Comparison of ENCODE assay signal across 15 cellular contexts in genomic region chr17:40094874-40095273, GRCh38. TPM values are rescaled to one million over a fixed set of nuclear protein-coding genes. Genes with fewer than 3 reads are reported as not detected.
DNase-seq lines count a peak whose midpoint lies in the region; ATAC-seq and TF ChIP-seq lines count a peak whose summit lies in the region.
"Had no signal": no experiment of that assay in that cellular context is flagged by ENCODE, and none has a peak within 500 bp of the region (broad histone marks: within the 10 kb centered on the region; RNA-seq: fewer than 3 reads in every experiment).

No MANE protein-coding gene starts in this region.

- peaks cover 86 to 94% (median 89%) of the 10 kb centered on the region in 4 donors for H3K4me1 ChIP-seq in stomach
- peaks cover 43% of the 10 kb centered on the region for H3K4me1 ChIP-seq in OCI-LY7 (ENCODE audit: insufficient read depth, low read length, poor library complexity, severe bottlenecking)

- H3K4me1 Mint-ChIP-seq in activated CD4-positive, alpha-beta memory T cell treated with anti-CD3 and anti-CD28 coated beads, Interleukin-2, amount 10 ng/mL, durations not matched to agents 7 days and 5 days = peaks cover 64% of the 10 kb centered on the region
- H3K4me1 Mint-ChIP-seq in immature natural killer cell = peaks cover 52 to 57% of the 10 kb centered on the region in 2 donors

- H3K9me3 Mint-ChIP-seq in activated CD4-positive, alpha-beta memory T cell treated with anti-CD3 and anti-CD28 coated beads, Interleukin-2, amount 10 ng/mL, durations not matched to agents 7 days and 5 days = no peaks in the 10 kb centered on the region
- no peaks in the 10 kb centered on the region for H3K9me3 Mint-ChIP-seq in immature natural killer cell

- BruUV-seq in OCI-LY7 (replicated peaks; lab: Mats Ljungman, UMichigan) = no TSS peak

- H3K9me2 ChIP-seq in OCI-LY7 (ENCODE audit: insufficient read depth, low read length) = no peaks in the 10 kb centered on the region

- POLR2A ChIA-PET in activated CD4-positive, alpha-beta memory T cell treated with anti-CD3 and anti-CD28 coated beads, Interleukin-2, amount 10 ng/mL, durations not matched to agents 7 days and 5 days (lab: Charles Lee) = interaction anchor here (0.7 to 7.8 kb wide), 10 partner anchors 9 to 124 kb away, joined by 3 to 110 read pairs (median 4); partner anchors contain the start of genes CASC3, MED24 and WIPF2
- POLR2A ChIA-PET in OCI-LY7 (lab: Charles Lee) = no interaction called here

- peak overlapping the region; percentile 91 to 98 (median 97) for H3K27ac ChIP-seq in stomach
- no peak overlapping the region for H3K27ac ChIP-seq in OCI-LY7 (ENCODE audit: low read depth, low read length, poor library complexity, severe bottlenecking)

- no peaks in the 10 kb centered on the region for H3K27me3 Mint-ChIP-seq in activated CD4-positive, alpha-beta memory T cell treated with anti-CD3 and anti-CD28 coated beads, Interleukin-2, amount 10 ng/mL, durations not matched to agents 7 days and 5 days
- peaks cover 16 to 22% (median 19%) of the 10 kb centered on the region in 3 donors for H3K27me3 Mint-ChIP-seq in immature natural killer cell (ENCODE audit: low read depth in 3 of 3)

- no peaks in the 10 kb centered on the region for H4K20me1 ChIP-seq in OCI-LY7 (ENCODE audit: insufficient read depth, low read length)

- CTCF ChIA-PET in activated CD4-positive, alpha-beta memory T cell treated with anti-CD3 and anti-CD28 coated beads, Interleukin-2, amount 10 ng/mL, durations not matched to agents 7 days and 5 days (lab: Charles Lee) = interaction anchor here (0.9 to 10.5 kb wide), 5 partner anchors 10 to 67 kb away, joined by 3 to 141 read pairs (median 4); no protein-coding TSS in a partner anchor
- CTCF ChIA-PET in OCI-LY7 (lab: Charles Lee; ENCODE audit: unreplicated experiment) = no interaction called here

- DNase-seq in H7 (peak; percentile 19), immature natural killer cell (no peak), stomach (no peak), OCI-LY7 (ENCODE audit: low spot score) (no peak), cerebellar nuclear complex (lab: John Stamatoyannopoulos, UW) (no peak), NCI-H526 treated with DMSO at 0.1 percent for 48 hours (lab: John Stamatoyannopoulos, UW) (no peak)
- no peak for DNase-seq in activated CD4-positive, alpha-beta memory T cell treated with anti-CD3 and anti-CD28 coated beads, Interleukin-2, amount 10 ng/mL, durations not matched to agents 7 days and 5 days
- DNase-seq: activated CD4-positive, CD25-positive, alpha-beta regulatory T cell treated with anti-CD3 and anti-CD28 coated beads, Interleukin-2, amount 50 U/mL, for 72 hours; activated gamma-delta T cell; Caco-2; GOT3; midbrain; NCI-H1092 treated with DMSO at 0.1 percent for 48 hours had no signal

- H3K9me3 ChIP-seq in stomach (no peaks in the 10 kb centered on the region), OCI-LY7 (ENCODE audit: low read length) (no peaks in the 10 kb centered on the region)
- H3K9me3 ChIP-seq: Caco-2 had no signal

- ATAC-seq in GM21423 (IDR thresholded peaks at IDR 0.05; ENCODE audit: unreplicated experiment) = no peak
- ATAC-seq: sciatic nerve had no signal

- H3K79me2 ChIP-seq in OCI-LY7 (ENCODE audit: insufficient read depth, low read depth, low read length) = peaks cover 14% of the 10 kb centered on the region; the same call in 1 of the 2 replicates

- no peak overlapping the region for H3K4me3 Mint-ChIP-seq in activated CD4-positive, alpha-beta memory T cell treated with anti-CD3 and anti-CD28 coated beads, Interleukin-2, amount 10 ng/mL, durations not matched to agents 7 days and 5 days
- H3K4me3 Mint-ChIP-seq in immature natural killer cell = peak overlapping the region in 3 of 5 donors; percentile 21 to 65 (median 61)

- H3K27me3 ChIP-seq in H7 (ENCODE audit: control insufficient read depth, insufficient read depth, low read length) = peaks cover 7% of the 10 kb centered on the region
- no peaks in the 10 kb centered on the region for H3K27me3 ChIP-seq in stomach

- no peak overlapping the region for H3K4me2 ChIP-seq in OCI-LY7 (ENCODE audit: low read length)

- no peak overlapping the region for H2AFZ ChIP-seq in OCI-LY7 (ENCODE audit: low read length)

- no peak for TF ChIP-seq CTCF in stomach (IDR thresholded peaks at IDR 0.05)
- TF ChIP-seq CTCF in OCI-LY7 (conservative IDR thresholded peaks at IDR 0.05; ENCODE audit: low read length) = no peak

- TF ChIP-seq EP300 in stomach (IDR thresholded peaks at IDR 0.05) = no peak

- no peak for TF ChIP-seq POLR2A in stomach (IDR thresholded peaks at IDR 0.05)

- no peak overlapping the region for H3K4me3 ChIP-seq in H7 (ENCODE audit: insufficient read depth, low read depth, low read length)
- H3K4me3 ChIP-seq in stomach = peak overlapping the region in 1 of 4 donors; percentile 6
- H3K4me3 ChIP-seq in OCI-LY7 (ENCODE audit: low read depth, low read length, poor library complexity, severe bottlenecking) = no peak overlapping the region

- 54 to 73% (median 64%) methylated on average over 14 of the region's 14 CpGs for WGBS in stomach, 5 donors

- intact Hi-C loops in stomach (cut with DNase I; ENCODE audit: low total_unique reads) (no loop called here), OCI-LY7 (cut with micrococcal nuclease; ENCODE audit: unreplicated experiment) (no loop called here)

- H3K36me3 Mint-ChIP-seq in activated CD4-positive, alpha-beta memory T cell treated with anti-CD3 and anti-CD28 coated beads, Interleukin-2, amount 10 ng/mL, durations not matched to agents 7 days and 5 days (ENCODE audit: low read depth) = peaks cover 43% of the 10 kb centered on the region
- peaks cover 4 to 12% (median 7%) of the 10 kb centered on the region in 3 donors for H3K36me3 Mint-ChIP-seq in immature natural killer cell

- H3K36me3 ChIP-seq in H7 (replicated peaks; ENCODE audit: control insufficient read depth, insufficient read depth, low read length) = peaks cover 17% of the 10 kb centered on the region
- peaks cover 45 to 76% (median 75%) of the 10 kb centered on the region in 4 donors for H3K36me3 ChIP-seq in stomach
- peaks cover 49% of the 10 kb centered on the region for H3K36me3 ChIP-seq in OCI-LY7 (ENCODE audit: insufficient read depth, low read length)

- H3K27ac Mint-ChIP-seq in activated CD4-positive, alpha-beta memory T cell treated with anti-CD3 and anti-CD28 coated beads, Interleukin-2, amount 10 ng/mL, durations not matched to agents 7 days and 5 days = peak overlapping the region; percentile 92
- peak overlapping the region; percentile 95 to 99 (median 97) for H3K27ac Mint-ChIP-seq in immature natural killer cell

RNA-seq across cellular contexts. Expression of gene NR1D1, which starts 5.5 kb away (rescaled TPM):
- total RNA-seq in H7 (2014; rRNA removed; shearing (Covaris generic)) = 1.8 and 3.4 TPM in 2 replicates
- total RNA-seq in activated CD4-positive, alpha-beta memory T cell treated with anti-CD3 and anti-CD28 coated beads, Interleukin-2, amount 10 ng/mL, durations not matched to agents 7 days and 5 days = 1 to 10 TPM; 5.2 to 5.9 TPM
- polyA plus RNA-seq in immature natural killer cell (1 to 10 TPM in 1 of 3 donors, under 1 TPM in 1, not detected in 1; 0.49 to 2.8 TPM), stomach (10 to 100 TPM in 1 of 3 donors, 1 to 10 TPM in 2; 5.5 to 20.5 (median 9.6) TPM)
- total RNA-seq in stomach (10 to 100 TPM in 2 of 5 donors, 1 to 10 TPM in 3; 2.8 to 14.9 (median 9.0) TPM), OCI-LY7 (2022) (7.0 and 8.7 TPM in 2 replicates)
- total RNA-seq in OCI-LY7 (2014; rRNA removed; shearing (Covaris generic)) = 1.7 and 2.3 TPM in 2 replicates

RNA-seq across cellular contexts. Expression of gene MSL1, which starts 26.9 kb away (rescaled TPM):
- 44.2 and 70.0 TPM in 2 replicates for total RNA-seq in H7 (2014; rRNA removed; shearing (Covaris generic))
- total RNA-seq in activated CD4-positive, alpha-beta memory T cell treated with anti-CD3 and anti-CD28 coated beads, Interleukin-2, amount 10 ng/mL, durations not matched to agents 7 days and 5 days = 100 to 1,000 TPM; 102 to 103 TPM
- polyA plus RNA-seq in immature natural killer cell (10 to 100 TPM in 2 of 3 donors, 1 to 10 TPM in 1; 5.6 to 16.2 (median 11.1) TPM), stomach (10 to 100 TPM; 29.3 to 63.8 (median 32.7) TPM)
- total RNA-seq in stomach (100 to 1,000 TPM in 2 of 5 donors, 10 to 100 TPM in 3; 47.1 to 322 (median 90.1) TPM), OCI-LY7 (2022) (96.0 and 97.2 TPM in 2 replicates)
- total RNA-seq in OCI-LY7 (2014; rRNA removed; shearing (Covaris generic)) = 67.2 and 95.4 TPM in 2 replicates

RNA-seq across cellular contexts. Expression of gene THRA, which starts 32.1 kb away (rescaled TPM):
- total RNA-seq in H7 (2014; rRNA removed; shearing (Covaris generic)) = 13.2 and 15.2 TPM in 2 replicates
- total RNA-seq in activated CD4-positive, alpha-beta memory T cell treated with anti-CD3 and anti-CD28 coated beads, Interleukin-2, amount 10 ng/mL, durations not matched to agents 7 days and 5 days = 1 to 10 TPM; 8.4 TPM
- polyA plus RNA-seq in immature natural killer cell = 10 to 100 TPM in 1 of 3 donors, 1 to 10 TPM in 2; 5.0 to 15.0 (median 8.0) TPM
- 10 to 100 TPM; 21.1 to 52.2 (median 38.4) TPM for total RNA-seq in stomach
- 10 to 100 TPM; 21.4 to 37.0 (median 26.4) TPM for polyA plus RNA-seq in stomach
- 5.4 and 9.3 TPM in 2 replicates for total RNA-seq in OCI-LY7 (2014; rRNA removed; shearing (Covaris generic))
- 3.9 and 5.1 TPM in 2 replicates for total RNA-seq in OCI-LY7 (2022)

RNA-seq across cellular contexts. Expression of gene MED24, which starts 40.7 kb away (rescaled TPM):
- 85.6 and 99.9 TPM in 2 replicates for total RNA-seq in H7 (2014; rRNA removed; shearing (Covaris generic))
- 10 to 100 TPM; 82.2 to 84.2 TPM for total RNA-seq in activated CD4-positive, alpha-beta memory T cell treated with anti-CD3 and anti-CD28 coated beads, Interleukin-2, amount 10 ng/mL, durations not matched to agents 7 days and 5 days
- polyA plus RNA-seq in immature natural killer cell (10 to 100 TPM; 34.8 to 75.8 (median 53.2) TPM), stomach (10 to 100 TPM; 24.1 to 49.5 (median 32.7) TPM)
- total RNA-seq in stomach (100 to 1,000 TPM in 2 of 5 donors, 10 to 100 TPM in 3; 55.4 to 336 (median 91.6) TPM), OCI-LY7 (2022) (103 and 112 TPM in 2 replicates)
- total RNA-seq in OCI-LY7 (2014; rRNA removed; shearing (Covaris generic)) = 36.3 and 65.9 TPM in 2 replicates

RNA-seq across cellular contexts. Expression of gene CASC3, which starts 45.5 kb away (rescaled TPM):
- 55.4 and 76.0 TPM in 2 replicates for total RNA-seq in H7 (2014; rRNA removed; shearing (Covaris generic))
- 10 to 100 TPM; 84.5 to 89.1 TPM for total RNA-seq in activated CD4-positive, alpha-beta memory T cell treated with anti-CD3 and anti-CD28 coated beads, Interleukin-2, amount 10 ng/mL, durations not matched to agents 7 days and 5 days
- 10 to 100 TPM; 24.5 to 53.5 (median 27.7) TPM for polyA plus RNA-seq in immature natural killer cell
- total RNA-seq in stomach = 100 to 1,000 TPM in 2 of 5 donors, 10 to 100 TPM in 3; 41.9 to 198 (median 85.5) TPM
- polyA plus RNA-seq in stomach = 10 to 100 TPM; 27.6 to 42.2 (median 37.0) TPM
- total RNA-seq in OCI-LY7 (2014; rRNA removed; shearing (Covaris generic)) = 42.6 and 46.9 TPM in 2 replicates
- 100 and 117 TPM in 2 replicates for total RNA-seq in OCI-LY7 (2022)
